ENCODE assay signal across 1 cellular context in the genomic region with DNA sequence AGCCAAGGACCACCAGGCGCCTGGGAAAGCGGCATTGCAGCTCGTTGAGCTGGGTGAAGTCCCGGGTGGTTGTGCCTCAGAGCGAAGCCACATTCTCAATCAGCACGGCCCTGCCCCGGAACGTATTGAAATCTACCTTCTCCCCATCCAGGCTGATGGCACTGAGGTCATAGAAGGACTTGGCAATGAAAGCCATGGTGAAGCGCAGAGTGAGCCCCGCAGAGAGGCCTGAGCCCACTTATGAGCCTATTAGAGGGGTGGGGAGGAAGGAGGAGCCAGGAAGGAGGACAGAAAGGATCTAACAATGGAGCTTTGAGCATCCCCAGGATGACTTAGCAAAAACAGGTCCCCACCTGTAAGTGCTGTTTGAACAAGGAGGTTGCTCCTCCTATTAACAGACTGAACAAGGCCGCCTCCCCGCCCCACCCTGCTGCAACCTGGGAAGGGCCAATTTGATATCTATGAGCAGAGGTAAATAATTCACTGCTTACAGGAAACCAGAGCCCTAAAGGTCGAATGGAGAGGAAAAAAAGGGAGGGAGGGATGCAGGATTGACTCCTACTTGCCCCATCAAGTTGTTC.
TF ChIP-seq lines count a peak whose summit lies in the region.

TSS of gene GPX2 (minus strand) at position 215 of the 581 bp plus-strand sequence. CDS start at position 196, 19 bp downstream.

TF ChIP-seq in WTC11, 78 proteins besides CTCF, POLR2A, EP300 and RAD21 (continued from another document):
- TF ChIP-seq SMAD3 (CRISPR knock-in tag; IDR thresholded peaks at IDR 0.05; ENCODE audit: borderline replicate concordance) = no peak
- no peak for TF ChIP-seq STAT6 (CRISPR knock-in tag; conservative IDR thresholded peaks at IDR 0.05; ENCODE audit: low read depth)
